In genomic region chr3:32412887-32413286, GRCh38 we compare ENCODE assay signal across 20 cellular contexts. TPM values are rescaled to one million over a fixed set of nuclear protein-coding genes. Genes with fewer than 3 reads are reported as not detected.
DNase-seq lines count a peak whose midpoint lies in the region; ATAC-seq, FAIRE-seq and TF ChIP-seq lines count a peak whose summit lies in the region.
"Had no signal": no experiment of that assay in that cellular context is flagged by ENCODE, and none has a peak within 500 bp of the region (broad histone marks: within the 10 kb centered on the region; RNA-seq: fewer than 3 reads in every experiment).

No MANE protein-coding gene starts in this region.

- peaks cover 29% of the 10 kb centered on the region for H3K4me1 Mint-ChIP-seq in neural progenitor cell

- no peak overlapping the region for H3K4me3 Mint-ChIP-seq in neural progenitor cell

- intact Hi-C loops in endothelial cell of umbilical vein (cut with micrococcal nuclease): no loop called here

- no peaks in the 10 kb centered on the region for H4K20me1 ChIP-seq in endothelial cell of umbilical vein (replicated peaks; ENCODE audit: control insufficient read depth, extremely low read depth, insufficient read depth, low read length)
- H4K20me1 ChIP-seq in neural progenitor cell (ENCODE audit: low read depth): peaks cover 16% of the 10 kb centered on the region

- no TSS peak for BruUV-seq in endothelial cell of umbilical vein (replicated peaks; lab: Mats Ljungman, UMichigan)

- TF ChIP-seq CTCF in endothelial cell of umbilical vein (IDR thresholded peaks at IDR 0.05; ENCODE audit: extremely low read depth in 1 of 2, insufficient read depth in 1 of 2, low read depth in 1 of 2, low read length in 2 of 2): no peak
- no peak for TF ChIP-seq CTCF in neural progenitor cell (IDR thresholded peaks at IDR 0.05)

- peaks cover 35% of the 10 kb centered on the region for H3K4me1 ChIP-seq in endothelial cell of umbilical vein (ENCODE audit: control insufficient read depth, extremely low read depth, insufficient read depth, low read length)
- H3K4me1 ChIP-seq in neural progenitor cell: peaks cover 22% of the 10 kb centered on the region

- peaks cover 56% of the 10 kb centered on the region for H3K79me2 ChIP-seq in endothelial cell of umbilical vein (ENCODE audit: control insufficient read depth, insufficient read depth, low read length)
- no peaks in the 10 kb centered on the region for H3K79me2 ChIP-seq in neural progenitor cell (ENCODE audit: low read depth)

- dilution Hi-C loops in endothelial cell of umbilical vein (cut with MboI; ENCODE audit: extremely low pct_ligation_motif_present, low sequenced_read_pairs): no loop called here

- H3K27ac ChIP-seq in endothelial cell of umbilical vein (ENCODE audit: insufficient read depth, low read depth, low read length): no peak overlapping the region
- H3K27ac ChIP-seq in neural progenitor cell: no peak overlapping the region
- H3K27ac ChIP-seq: HL-60 had no signal

- no peak for TF ChIP-seq RAD21 in Ishikawa (IDR thresholded peaks at IDR 0.05; ENCODE audit: low read depth)

- TF ChIP-seq POLR2A in endothelial cell of umbilical vein (IDR thresholded peaks at IDR 0.05; ENCODE audit: low read depth, low read length): no peak

- FAIRE-seq in endothelial cell of umbilical vein (lab: Jason Lieb, UNC): no peak
- FAIRE-seq: kidney had no signal

- peaks cover 20% of the 10 kb centered on the region for H3F3A ChIP-seq in neural progenitor cell (ENCODE audit: low read depth)

- H3K4me3 ChIP-seq in endothelial cell of umbilical vein (replicated peaks in 1 of 3; ENCODE audit: insufficient read depth in 1 of 3, low read depth in 1 of 3, low read length in 3 of 3) (no peak overlapping the region), neural progenitor cell (no peak overlapping the region)
- H3K4me3 ChIP-seq: lung, upper lobe of left lung had no signal

- no peaks in the 10 kb centered on the region for H3K9me3 ChIP-seq in endothelial cell of umbilical vein (replicated peaks; ENCODE audit: control insufficient read depth, insufficient read depth, low read length)
- H3K9me3 ChIP-seq in neural progenitor cell (ENCODE audit: low read depth): no peaks in the 10 kb centered on the region
- H3K9me3 ChIP-seq: upper lobe of left lung had no signal

- no peaks in the 10 kb centered on the region for H3K27me3 Mint-ChIP-seq in neural progenitor cell (ENCODE audit: insufficient read depth, low read depth)
- H3K27me3 Mint-ChIP-seq: effector memory CD8-positive, alpha-beta T cell had no signal

- DNase-seq in NCI-H2029 (lab: John Stamatoyannopoulos, UW) (peak; percentile 42), NCI-H2029 treated with DMSO at 0.1 percent for 48 hours (lab: John Stamatoyannopoulos, UW) (no peak), NCI-H524 treated with DMSO at 0.1 percent for 48 hours (lab: John Stamatoyannopoulos, UW) (peak; percentile 49), endothelial cell of umbilical vein (ENCODE audit: low read depth, low spot score) (peak; percentile 48), neural progenitor cell (ENCODE audit: low spot score) (no peak)
- DNase-seq: 8988T; AML-193; Calu3; effector memory CD8-positive, alpha-beta T cell; kidney; NCI-H1930; NK-92 treated with Interleukin-12 subunit alpha and Interleukin-12 subunit beta, amount 100 ng/mL, for 24 hours; nucleus accumbens; stimulated activated CD4-positive, alpha-beta T cell treated with anti-CD3 and anti-CD28 coated beads, Interleukin-4, amount 100 ng/mL, for 4 hours; upper lobe of left lung had no signal

- H3K4me2 ChIP-seq in endothelial cell of umbilical vein (ENCODE audit: insufficient read depth, low read length): no peak overlapping the region
- H3K4me2 ChIP-seq in neural progenitor cell: no peak overlapping the region

- POLR2A ChIA-PET in endothelial cell of umbilical vein (lab: Charles Lee): no interaction called here

- no peaks in the 10 kb centered on the region for H3K36me3 ChIP-seq in endothelial cell of umbilical vein (ENCODE audit: control insufficient read depth in 2 of 2, extremely low read depth in 1 of 2, insufficient read depth in 2 of 2, low read length in 2 of 2)
- H3K36me3 ChIP-seq in neural progenitor cell: no peaks in the 10 kb centered on the region
- H3K36me3 ChIP-seq: upper lobe of left lung had no signal

- H3K27me3 ChIP-seq in endothelial cell of umbilical vein (ENCODE audit: control insufficient read depth in 2 of 2, insufficient read depth in 2 of 2, low read length in 2 of 2) (no peaks in the 10 kb centered on the region), neural progenitor cell (peaks cover 78% of the 10 kb centered on the region)
- H3K27me3 ChIP-seq: upper lobe of left lung had no signal

- peaks cover 3% of the 10 kb centered on the region for H3K36me3 Mint-ChIP-seq in neural progenitor cell

- H3K9me3 Mint-ChIP-seq in neural progenitor cell: peaks cover 2% of the 10 kb centered on the region
- H3K9me3 Mint-ChIP-seq: effector memory CD8-positive, alpha-beta T cell had no signal

- CTCF ChIA-PET in endothelial cell of umbilical vein (lab: Charles Lee): interaction anchor here (2.6 to 3.7 kb wide), 2 partner anchors 54 to 57 kb away, joined by 9 to 50 read pairs; no protein-coding TSS in a partner anchor

- H3K9ac ChIP-seq in endothelial cell of umbilical vein (replicated peaks; ENCODE audit: extremely low read depth, insufficient read depth, low read length) (no peak overlapping the region), neural progenitor cell (no peak overlapping the region)

- no peak for TF ChIP-seq EP300 in Ishikawa (IDR thresholded peaks at IDR 0.05; ENCODE audit: borderline replicate concordance)

- H2AFZ ChIP-seq in endothelial cell of umbilical vein (ENCODE audit: low read depth, low read length) (no peak overlapping the region), neural progenitor cell (replicated peaks) (no peak overlapping the region)

- H3K9me1 ChIP-seq in endothelial cell of umbilical vein (replicated peaks; ENCODE audit: control insufficient read depth, extremely low read depth, insufficient read depth, low read length): no peaks in the 10 kb centered on the region

- no peak overlapping the region for H3K27ac Mint-ChIP-seq in neural progenitor cell

- ATAC-seq in GM18907 (IDR thresholded peaks at IDR 0.05; ENCODE audit: unreplicated experiment) (no peak), GM18861 (IDR thresholded peaks at IDR 0.05; ENCODE audit: unreplicated experiment) (no peak)
- ATAC-seq: effector memory CD8-positive, alpha-beta T cell had no signal

TF ChIP-seq in Ishikawa, 13 proteins besides CTCF, POLR2A, EP300 and RAD21:
- peak; percentile 51; the same call in 1 of the 2 replicates for TF ChIP-seq NFIC (IDR thresholded peaks at IDR 0.05)
- no peak for TF ChIP-seq ZBTB7A (IDR thresholded peaks at IDR 0.05; ENCODE audit: low read depth)
TF ChIP-seq in Ishikawa: peak in this region for 1.

TF ChIP-seq in endothelial cell of umbilical vein, 7 proteins besides CTCF, POLR2A, EP300 and RAD21:
- TF ChIP-seq POLR2AphosphoS5 (IDR thresholded peaks at IDR 0.05; ENCODE audit: insufficient read depth, low read depth, low read length): no peak
- TF ChIP-seq, protein P1, sequence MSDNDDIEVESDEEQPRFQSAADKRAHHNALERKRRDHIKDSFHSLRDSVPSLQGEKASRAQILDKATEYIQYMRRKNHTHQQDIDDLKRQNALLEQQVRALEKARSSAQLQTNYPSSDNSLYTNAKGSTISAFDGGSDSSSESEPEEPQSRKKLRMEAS (IDR thresholded peaks at IDR 0.05; ENCODE audit: insufficient read depth, insufficient read length): no peak
- TF ChIP-seq MYC (IDR thresholded peaks at IDR 0.05; ENCODE audit: low read depth, low read length): no peak
- TF ChIP-seq GATA2 (IDR thresholded peaks at IDR 0.05; ENCODE audit: insufficient read depth, insufficient read length, low read depth, low read length): no peak
- TF ChIP-seq JUN (IDR thresholded peaks at IDR 0.05; ENCODE audit: borderline replicate concordance, insufficient read depth, insufficient read length, low read depth): no peak
- no peak for TF ChIP-seq FOS (IDR thresholded peaks at IDR 0.05; ENCODE audit: borderline replicate concordance, insufficient read depth, low read length)
- no peak for TF ChIP-seq EZH2 (IDR thresholded peaks at IDR 0.05; ENCODE audit: borderline replicate concordance, low read depth, low read length, severe bottlenecking)

RNA-seq across cellular contexts. Expression of gene CMTM7, which starts 21.2 kb away (rescaled TPM):
- total RNA-seq in endothelial cell of umbilical vein (44.7 and 47.1 TPM in 2 replicates), neural progenitor cell (ENCODE audit: low replicate concordance) (11.4 and 11.8 TPM in 2 replicates)
- polyA plus RNA-seq in endothelial cell of umbilical vein: 88.5 and 102 TPM in 2 replicates
- polyA plus RNA-seq in endothelial cell of umbilical vein (2011; cell fraction: cytosol; rRNA removed): 57.7 and 60.0 TPM in 2 replicates
- 47.1 and 64.0 TPM in 2 replicates for polyA plus RNA-seq in endothelial cell of umbilical vein (2011; cell fraction: nucleus; rRNA removed)
- polyA plus RNA-seq in endothelial cell of umbilical vein (2012): 39.5 and 43.8 TPM in 2 replicates
- 38.6 and 44.4 TPM in 2 replicates for polyA minus RNA-seq in endothelial cell of umbilical vein
- polyA minus RNA-seq in endothelial cell of umbilical vein (2011; cell fraction: cytosol; rRNA and poly(A)+ RNA removed): not detected
- 25.1 and 31.4 TPM in 2 replicates for polyA minus RNA-seq in endothelial cell of umbilical vein (2011; cell fraction: nucleus; rRNA and poly(A)+ RNA removed)

Comparison
In these comparisons a context has a peak if more than half of its experiments do, and no peak if none do; other contexts are left out.
1. DNase-seq: peak in NCI-H2029 (single experiment), NCI-H524 treated with DMSO at 0.1 percent for 48 hours (single experiment) and endothelial cell of umbilical vein (single experiment); none in NCI-H2029 treated with DMSO at 0.1 percent for 48 hours (single experiment) and neural progenitor cell (single experiment).